Comparison of ENCODE assay signal across 16 cellular contexts in genomic region chr3:159867372-159867771, GRCh38. TPM values are rescaled to one million over a fixed set of nuclear protein-coding genes. Genes with fewer than 3 reads are reported as not detected.
"Had no signal": no experiment of that assay in that cellular context is flagged by ENCODE, and none has a peak within 500 bp of the region (broad histone marks: within the 10 kb centered on the region; RNA-seq: fewer than 3 reads in every experiment).

No MANE protein-coding gene starts in this region.

- H3K4me3 ChIP-seq: ascending aorta, lung, mucosa of descending colon had no signal

- H3K27ac ChIP-seq: ascending aorta had no signal

- H3K27me3 ChIP-seq: ascending aorta had no signal

- DNase-seq: activated CD4-positive, alpha-beta T cell treated with anti-CD3 and anti-CD28 coated beads, Interleukin-2, amount 10 ng/mL, durations not matched to agents 24 days and 14 days; activated naive CD4-positive, alpha-beta T cell treated with Interleukin-2 at 50 U/mL for 16 hours; activated naive CD8-positive, alpha-beta T cell treated with anti-CD3 and anti-CD28 coated beads, Interleukin-2, amount 50 U/mL, for 24 hours; hypothalamus; mucosa of descending colon; natural killer cell; stimulated activated CD4-positive, alpha-beta T cell treated with anti-CD3 and anti-CD28 coated beads, Interleukin-2, amount 100 ng/mL, for 24 hours; stimulated activated naive B cell treated with anti-CD40 and anti-IgM and Interleukin-4, amounts not matched to agents 10 μg/mL and 1 μg/mL and 100 μg/mL, for 72 hours; T-helper 1 cell had no signal

- H3K9me3 ChIP-seq: mucosa of descending colon had no signal

- FAIRE-seq: colon, endothelial cell of umbilical vein had no signal

- ATAC-seq: activated naive CD8-positive, alpha-beta T cell treated with anti-CD3 and anti-CD28 coated beads, Interleukin-2, amount 50 U/mL, for 24 hours; mucosa of descending colon; natural killer cell; sciatic nerve; stimulated activated naive B cell treated with anti-CD40 and anti-IgM and Interleukin-4, amounts not matched to agents 10 μg/mL and 1 μg/mL and 100 μg/mL, for 72 hours; WTC11 had no signal

RNA-seq across cellular contexts. Expression of gene SCHIP1, which starts 27.7 kb away (rescaled TPM):
- total RNA-seq: activated CD4-positive, alpha-beta T cell treated with anti-CD3 and anti-CD28 coated beads, Interleukin-2, amount 10 ng/mL, durations not matched to agents 24 days and 14 days; activated T-helper 1 cell treated with anti-CD3 and anti-CD28 coated beads, Interleukin-12 subunit alpha, Interleukin-12 subunit beta, Interleukin-2, Interleukin-4 antibody, amounts not matched to agents 30 ng/mL and 10 ng/mL and 1 ng/mL, durations not matched to agents 14 hours and 24 hours and 36 hours; natural killer cell had no signal
